Comparison of ENCODE assay signal across 10 cellular contexts in genomic region chrX:37488323-37488722, GRCh38.
"Had no signal": no experiment of that assay in that cellular context is flagged by ENCODE, and none has a peak within 500 bp of the region (broad histone marks: within the 10 kb centered on the region; RNA-seq: fewer than 3 reads in every experiment).

No MANE protein-coding gene starts in this region.

- H3K9ac ChIP-seq: GM23248 had no signal

- H2AFZ ChIP-seq: GM23248 had no signal

- FAIRE-seq: HTR-8/SVneo, K562 had no signal

- H3K9me3 ChIP-seq: HAP-1 had no signal

- H3K4me1 ChIP-seq: HAP-1 had no signal

- ATAC-seq: HCT116, K562 had no signal

- H3K36me3 ChIP-seq: HAP-1 had no signal

- DNase-seq: GM23248, GOT3, H7, HFFc6, IMR-90, KG1 had no signal

- H3K27ac ChIP-seq: GM23248 had no signal

- H3K4me3 ChIP-seq: GM23248, HAP-1, K562 had no signal
